10 cellular contexts compared by ENCODE assay signal in genomic region chr11:68870470-68870869, GRCh38. TPM values are rescaled to one million over a fixed set of nuclear protein-coding genes. Genes with fewer than 3 reads are reported as not detected.
A peak's percentile ranks its signal among the peaks of the same experiment; 100 is the strongest.
DNase-seq lines count a peak whose midpoint lies in the region; TF ChIP-seq lines count a peak whose summit lies in the region.
"Had no signal": no experiment of that assay in that cellular context is flagged by ENCODE, and none has a peak within 500 bp of the region (broad histone marks: within the 10 kb centered on the region; RNA-seq: fewer than 3 reads in every experiment).

No MANE protein-coding gene starts in this region.

- TF ChIP-seq POLR2A in spleen (IDR thresholded peaks at IDR 0.05) = no peak

- WGBS in spleen, 5 donors = 27 to 63% (median 58%) methylated on average over 9 of the region's 9 CpGs

- H3K9me3 ChIP-seq in WERI-Rb-1 (ENCODE audit: severe bottlenecking) (no peaks in the 10 kb centered on the region), iPS-18a (ENCODE audit: control insufficient read depth, low read depth, low read length) (no peaks in the 10 kb centered on the region), spleen (no peaks in the 10 kb centered on the region)
- H3K9me3 ChIP-seq: SK-N-SH had no signal

- H3K9ac ChIP-seq in iPS-18a (ENCODE audit: low read length) = no peak overlapping the region
- H3K9ac ChIP-seq: SK-N-SH had no signal

- H3K36me3 ChIP-seq in WERI-Rb-1 (no peaks in the 10 kb centered on the region), iPS-18a (ENCODE audit: control insufficient read depth, low read depth, low read length) (no peaks in the 10 kb centered on the region), spleen (no peaks in the 10 kb centered on the region)

- DNase-seq in NCI-H524 (lab: John Stamatoyannopoulos, UW) = peak; percentile 22 to 39
- DNase-seq in NCI-H524 treated with DMSO at 0.1 percent for 48 hours (lab: John Stamatoyannopoulos, UW) = no peak
- no peak for DNase-seq in WERI-Rb-1
- DNase-seq in spleen = peak; percentile 6
- DNase-seq in islet precursor cell = no peak
- DNase-seq in ureter (ENCODE audit: low spot score) = no peak
- no peak for DNase-seq in dedifferentiated amniotic fluid mesenchymal stem cell (ENCODE audit: extremely low spot score)
- DNase-seq: CD4-positive, CD25-positive, alpha-beta regulatory T cell; SK-N-SH had no signal

- H3K27ac ChIP-seq in WERI-Rb-1 (no peak overlapping the region), iPS-18a (ENCODE audit: low read length) (no peak overlapping the region), spleen (no peak overlapping the region)

- H3K27me3 ChIP-seq in WERI-Rb-1 (ENCODE audit: insufficient read depth, low read depth, severe bottlenecking) (no peaks in the 10 kb centered on the region), iPS-18a (ENCODE audit: control insufficient read depth, insufficient read depth, low read length) (no peaks in the 10 kb centered on the region), spleen (replicated peaks in 1 of 7) (peaks cover 0 to 14% (median 0%) of the 10 kb centered on the region in 7 donors)

- intact Hi-C loops in spleen (cut with DNase I; ENCODE audit: low total_unique reads) = no loop called here

- no peak for TF ChIP-seq CTCF in WERI-Rb-1 (IDR thresholded peaks at IDR 0.05; ENCODE audit: low read depth, low read length)
- no peak for TF ChIP-seq CTCF in spleen (IDR thresholded peaks at IDR 0.05 in 8 of 11, conservative IDR thresholded peaks at IDR 0.05 in 3 of 11)

- H3K4me1 ChIP-seq in iPS-18a (ENCODE audit: control insufficient read depth, low read depth, low read length) (peaks cover 10% of the 10 kb centered on the region), spleen (peaks cover 0 to 18% (median 15%) of the 10 kb centered on the region in 6 donors)

- H3K4me3 ChIP-seq in WERI-Rb-1 (ENCODE audit: low read depth, low read length) (peak overlapping the region; percentile 44), iPS-18a (ENCODE audit: low read length) (peak overlapping the region; percentile 47), spleen (peak overlapping the region; percentile 27 to 65 (median 37))

RNA-seq across cellular contexts. Expression of gene CPT1A, which starts 28.8 kb away (rescaled TPM):
- total RNA-seq in spleen (100 to 1,000 TPM in 1 of 7 donors, 10 to 100 TPM in 6; 43.3 to 118 (median 73.1) TPM), ureter (33.3 TPM)
- 10 to 100 TPM in 2 of 3 donors, 1 to 10 TPM in 1; 6.7 to 18.0 (median 11.0) TPM for polyA plus RNA-seq in spleen

RNA-seq across cellular contexts. Expression of gene MRPL21, which starts 33.2 kb away (rescaled TPM):
- total RNA-seq in spleen (10 to 100 TPM; 11.2 to 37.4 (median 32.9) TPM), ureter (57.5 TPM)
- polyA plus RNA-seq in spleen = 10 to 100 TPM; 50.5 to 81.0 (median 62.2) TPM

RNA-seq across cellular contexts. Expression of gene IGHMBP2, which starts 33.2 kb away (rescaled TPM):
- total RNA-seq in spleen (10 to 100 TPM; 15.6 to 31.6 (median 25.3) TPM), ureter (31.5 TPM)
- 10 to 100 TPM in 2 of 3 donors, 1 to 10 TPM in 1; 8.2 to 24.1 (median 21.7) TPM for polyA plus RNA-seq in spleen

Comparison
In these comparisons a context has a peak if more than half of its experiments do, and no peak if none do; other contexts are left out.
1. DNase-seq: peak in NCI-H524 (2 of 2) and spleen (single experiment); none in NCI-H524 treated with DMSO at 0.1 percent for 48 hours (single experiment), WERI-Rb-1 (single experiment), islet precursor cell (single experiment), ureter (single experiment) and dedifferentiated amniotic fluid mesenchymal stem cell (single experiment).
2. Peak in every context shown above with its lines, with median percentiles within 50 percentile points of each other: H3K4me3 ChIP-seq.